ENCODE assay signal across 8 cellular contexts in genomic region chr21:36700961-36701911, GRCh38. TPM values are rescaled to one million over a fixed set of nuclear protein-coding genes. Genes with fewer than 3 reads are reported as not detected.
DNase-seq lines count a peak whose midpoint lies in the region; ATAC-seq and TF ChIP-seq lines count a peak whose summit lies in the region.

No MANE protein-coding gene starts in this region.

- no peaks in the 10 kb centered on the region for H3K36me3 ChIP-seq in suprapubic skin

- no peak for ATAC-seq in activated T-cell treated with anti-CD3 and anti-CD28 coated beads, Interleukin-2, amount 50 U/mL, for 4 hours
- peak; percentile 44 for ATAC-seq in left colon

- H3K27me3 Mint-ChIP-seq in activated T-cell treated with anti-CD3 and anti-CD28 coated beads, Interleukin-2, amount 50 U/mL, for 4 hours (ENCODE audit: low read depth), result peaks cover 73% of the 10 kb centered on the region
- peaks cover 60% of the 10 kb centered on the region for H3K27me3 Mint-ChIP-seq in activated T-helper 1 cell treated with anti-CD3 and anti-CD28 coated beads, Interleukin-12 subunit alpha, Interleukin-12 subunit beta, Interleukin-2, Interleukin-4 antibody, amounts not matched to agents 30 ng/mL and 10 ng/mL and 1 ng/mL, durations not matched to agents 14 hours and 24 hours and 36 hours (ENCODE audit: insufficient read depth)

- H3K4me3 Mint-ChIP-seq in activated T-cell treated with anti-CD3 and anti-CD28 coated beads, Interleukin-2, amount 50 U/mL, for 4 hours, result peak overlapping the region; percentile 50
- H3K4me3 Mint-ChIP-seq in activated T-helper 1 cell treated with anti-CD3 and anti-CD28 coated beads, Interleukin-12 subunit alpha, Interleukin-12 subunit beta, Interleukin-2, Interleukin-4 antibody, amounts not matched to agents 30 ng/mL and 10 ng/mL and 1 ng/mL, durations not matched to agents 14 hours and 24 hours and 36 hours, result no peak overlapping the region

- intact Hi-C loops in activated T-helper 1 cell treated with anti-CD3 and anti-CD28 coated beads, Interleukin-12 subunit alpha, Interleukin-12 subunit beta, Interleukin-2, Interleukin-4 antibody, amounts not matched to agents 30 ng/mL and 10 ng/mL and 1 ng/mL, durations not matched to agents 14 hours and 24 hours and 36 hours (cut with micrococcal nuclease), result loop anchor here (5.0 to 10.0 kb wide), 2 partner anchors 46 to 224 kb away; no protein-coding TSS in a partner anchor
- intact Hi-C loops in left colon (cut with DNase I, micrococcal nuclease), result no loop called here

- TF ChIP-seq EP300 in suprapubic skin (IDR thresholded peaks at IDR 0.05), result no peak

- peaks cover 72% of the 10 kb centered on the region for H3K4me1 ChIP-seq in suprapubic skin

- no peaks in the 10 kb centered on the region for H3K9me3 Mint-ChIP-seq in activated T-cell treated with anti-CD3 and anti-CD28 coated beads, Interleukin-2, amount 50 U/mL, for 4 hours
- no peaks in the 10 kb centered on the region for H3K9me3 Mint-ChIP-seq in activated T-helper 1 cell treated with anti-CD3 and anti-CD28 coated beads, Interleukin-12 subunit alpha, Interleukin-12 subunit beta, Interleukin-2, Interleukin-4 antibody, amounts not matched to agents 30 ng/mL and 10 ng/mL and 1 ng/mL, durations not matched to agents 14 hours and 24 hours and 36 hours

- DNase-seq in activated T-cell treated with anti-CD3 and anti-CD28 coated beads, Interleukin-2, amount 50 U/mL, for 4 hours, result no peak
- DNase-seq in activated T-cell treated with anti-CD3 and anti-CD28 coated beads, Interleukin-2, amount 50 U/mL, for 1 hour, result no peak
- DNase-seq in activated T-helper 1 cell treated with anti-CD3 and anti-CD28 coated beads, Interleukin-12 subunit alpha, Interleukin-12 subunit beta, Interleukin-2, Interleukin-4 antibody, amounts not matched to agents 30 ng/mL and 10 ng/mL and 1 ng/mL, durations not matched to agents 14 hours and 24 hours and 36 hours (ENCODE audit: low spot score), result no peak
- DNase-seq in left colon (no peak), suprapubic skin (ENCODE audit: low spot score in 2 of 2) (no peak), islet precursor cell (no peak), NCI-H774 (lab: John Stamatoyannopoulos, UW) (no peak), erythroblast (lab: John Stamatoyannopoulos, UW) (no peak)

- TF ChIP-seq POLR2A in suprapubic skin (IDR thresholded peaks at IDR 0.05), result no peak
- no peak for TF ChIP-seq POLR2A in erythroblast (IDR thresholded peaks at IDR 0.05; ENCODE audit: low read length)

- no peak for TF ChIP-seq CTCF in suprapubic skin (IDR thresholded peaks at IDR 0.05)

- H3K9me3 ChIP-seq in suprapubic skin, result no peaks in the 10 kb centered on the region

- H3K27me3 ChIP-seq in suprapubic skin, result peaks cover 100% of the 10 kb centered on the region

- peak overlapping the region; percentile 55 for H3K4me3 ChIP-seq in suprapubic skin

- no peak overlapping the region for H3K27ac ChIP-seq in suprapubic skin

- 15% methylated on average over 36 of the region's 72 CpGs for WGBS in suprapubic skin

- peak overlapping the region; percentile 44 for H3K27ac Mint-ChIP-seq in activated T-helper 1 cell treated with anti-CD3 and anti-CD28 coated beads, Interleukin-12 subunit alpha, Interleukin-12 subunit beta, Interleukin-2, Interleukin-4 antibody, amounts not matched to agents 30 ng/mL and 10 ng/mL and 1 ng/mL, durations not matched to agents 14 hours and 24 hours and 36 hours

- no peaks in the 10 kb centered on the region for H3K36me3 Mint-ChIP-seq in activated T-cell treated with anti-CD3 and anti-CD28 coated beads, Interleukin-2, amount 50 U/mL, for 4 hours (ENCODE audit: insufficient read depth)
- no peaks in the 10 kb centered on the region for H3K36me3 Mint-ChIP-seq in activated T-helper 1 cell treated with anti-CD3 and anti-CD28 coated beads, Interleukin-12 subunit alpha, Interleukin-12 subunit beta, Interleukin-2, Interleukin-4 antibody, amounts not matched to agents 30 ng/mL and 10 ng/mL and 1 ng/mL, durations not matched to agents 14 hours and 24 hours and 36 hours (ENCODE audit: low read depth)

- peaks cover 28% of the 10 kb centered on the region for H3K4me1 Mint-ChIP-seq in activated T-cell treated with anti-CD3 and anti-CD28 coated beads, Interleukin-2, amount 50 U/mL, for 4 hours (ENCODE audit: low read depth)
- H3K4me1 Mint-ChIP-seq in activated T-helper 1 cell treated with anti-CD3 and anti-CD28 coated beads, Interleukin-12 subunit alpha, Interleukin-12 subunit beta, Interleukin-2, Interleukin-4 antibody, amounts not matched to agents 30 ng/mL and 10 ng/mL and 1 ng/mL, durations not matched to agents 14 hours and 24 hours and 36 hours (ENCODE audit: low read depth), result no peaks in the 10 kb centered on the region

RNA-seq across cellular contexts. Expression of gene SIM2, which starts 2.3 kb away (rescaled TPM):
- total RNA-seq in activated T-cell treated with anti-CD3 and anti-CD28 coated beads, Interleukin-2, amount 50 U/mL, for 4 hours, result under 1 TPM in 2 of 3 donors, not detected in 1; 0.18 to 0.24 TPM
- 0.24 and 0.47 TPM in 2 replicates for total RNA-seq in activated T-helper 1 cell treated with anti-CD3 and anti-CD28 coated beads, Interleukin-12 subunit alpha, Interleukin-12 subunit beta, Interleukin-2, Interleukin-4 antibody, amounts not matched to agents 30 ng/mL and 10 ng/mL and 1 ng/mL, durations not matched to agents 14 hours and 24 hours and 36 hours
- total RNA-seq in left colon (under 1 TPM in 1 of 2 donors, not detected in 1; 0.34 TPM), suprapubic skin (1 to 10 TPM in 1 of 4 donors, not detected in 3; 1.2 TPM)
